9 cellular contexts compared by ENCODE assay signal in genomic region chr15:57505949-57506391, GRCh38.
A peak's percentile ranks its signal among the peaks of the same experiment; 100 is the strongest.
DNase-seq lines count a peak whose midpoint lies in the region; ATAC-seq and TF ChIP-seq lines count a peak whose summit lies in the region.
"Had no signal": no experiment of that assay in that cellular context is flagged by ENCODE, and none has a peak within 500 bp of the region (broad histone marks: within the 10 kb centered on the region; RNA-seq: fewer than 3 reads in every experiment).

No MANE protein-coding gene starts in this region.

- H3K9me2 ChIP-seq in PC-9 (ENCODE audit: insufficient read depth) = no peaks in the 10 kb centered on the region

- H3K27me3 Mint-ChIP-seq in osteocyte (ENCODE audit: unreplicated experiment) = no peaks in the 10 kb centered on the region
- H3K27me3 Mint-ChIP-seq: naive B cell had no signal

- no peaks in the 10 kb centered on the region for H3K79me2 ChIP-seq in PC-9 (ENCODE audit: low read depth)

- H3K9me3 ChIP-seq in PC-9 (ENCODE audit: insufficient read depth, low read depth) = no peaks in the 10 kb centered on the region

- no peak for ATAC-seq in HG03196 (IDR thresholded peaks at IDR 0.05; ENCODE audit: unreplicated experiment)
- no peak for ATAC-seq in activated naive CD4-positive, alpha-beta T cell treated with anti-CD3 and anti-CD28 coated beads, Interleukin-2, amount 50 U/mL, for 72 hours

- H3K27ac Mint-ChIP-seq in osteocyte (ENCODE audit: unreplicated experiment) = peak overlapping the region; percentile 96
- no peak overlapping the region for H3K27ac Mint-ChIP-seq in activated naive CD4-positive, alpha-beta T cell treated with anti-CD3 and anti-CD28 coated beads, Interleukin-2, amount 50 U/mL, for 72 hours

- H3K27ac ChIP-seq in PC-9 = peak overlapping the region; percentile 83

- no peaks in the 10 kb centered on the region for H3K36me3 Mint-ChIP-seq in osteocyte (ENCODE audit: unreplicated experiment)
- H3K36me3 Mint-ChIP-seq in activated naive CD4-positive, alpha-beta T cell treated with anti-CD3 and anti-CD28 coated beads, Interleukin-2, amount 50 U/mL, for 72 hours = no peaks in the 10 kb centered on the region
- H3K36me3 Mint-ChIP-seq: naive B cell had no signal

- BruUV-seq in PC-9 (replicated peaks; lab: Mats Ljungman, UMichigan) = no TSS peak

- peaks cover 95% of the 10 kb centered on the region for H3K4me1 Mint-ChIP-seq in osteocyte (ENCODE audit: unreplicated experiment)

- no peak overlapping the region; the same call in 1 of the 2 replicates for H3K4me3 ChIP-seq in PC-9
- H3K4me3 ChIP-seq in foreskin fibroblast (ENCODE audit: low read depth in 1 of 2, low read length in 2 of 2) = no peak overlapping the region

- peaks cover 52% of the 10 kb centered on the region for H3K4me1 ChIP-seq in PC-9 (replicated peaks; ENCODE audit: insufficient read depth)

- CTCF ChIA-PET in PC-9 (lab: Charles Lee) = interaction anchor here (0.6 kb wide), 1 partner anchor 1753 kb away, joined by 4 read pairs; no protein-coding TSS in a partner anchor

- no peaks in the 10 kb centered on the region for H3K9me3 Mint-ChIP-seq in osteocyte (ENCODE audit: unreplicated experiment)
- no peaks in the 10 kb centered on the region for H3K9me3 Mint-ChIP-seq in activated naive CD4-positive, alpha-beta T cell treated with anti-CD3 and anti-CD28 coated beads, Interleukin-2, amount 50 U/mL, for 72 hours
- H3K9me3 Mint-ChIP-seq: naive B cell had no signal

- H3K36me3 ChIP-seq in PC-9 (ENCODE audit: low read depth) = no peaks in the 10 kb centered on the region

- no peak for TF ChIP-seq CTCF in PC-9 (conservative IDR thresholded peaks at IDR 0.05)
- TF ChIP-seq CTCF in foreskin fibroblast (IDR thresholded peaks at IDR 0.05; ENCODE audit: low read depth, low read length) = no peak
- TF ChIP-seq CTCF in osteocyte (IDR thresholded peaks at IDR 0.05) = no peak

- peaks cover 29% of the 10 kb centered on the region for H3F3A ChIP-seq in PC-9 (ENCODE audit: insufficient read depth, low read depth)

- no peaks in the 10 kb centered on the region for H4K20me1 ChIP-seq in PC-9 (ENCODE audit: insufficient read depth)

- peak overlapping the region; percentile 66 for H3K4me2 ChIP-seq in PC-9

- H3K4me3 Mint-ChIP-seq in osteocyte (ENCODE audit: unreplicated experiment) = no peak overlapping the region

- intact Hi-C loops in PC-9 (cut with micrococcal nuclease; ENCODE audit: unreplicated experiment) = loop anchor here (1.0 to 10.0 kb wide), 3 partner anchors 20 to 149 kb away; no protein-coding TSS in a partner anchor

- DNase-seq in DMS153 treated with DMSO at 0.1 percent for 48 hours (lab: John Stamatoyannopoulos, UW; ENCODE audit: unreplicated experiment) (peak; percentile 55), PC-9 (peak; percentile 85 to 96), foreskin fibroblast (peak; percentile 72 to 90), osteocyte (ENCODE audit: extremely low spot score, unreplicated experiment) (peak; percentile 91), NCI-H2081 treated with DMSO at 0.1 percent for 48 hours (lab: John Stamatoyannopoulos, UW) (no peak)
- no peak for DNase-seq in stimulated activated CD4-positive, alpha-beta T cell treated with anti-CD3 and anti-CD28 coated beads, Interleukin-4, amount 100 ng/mL, for 24 hours
- DNase-seq in activated naive CD4-positive, alpha-beta T cell treated with anti-CD3 and anti-CD28 coated beads, Interleukin-2, amount 50 U/mL, for 72 hours (ENCODE audit: low spot score in 2 of 2) = no peak
- DNase-seq: naive B cell had no signal

- H3K27me3 ChIP-seq in PC-9 (ENCODE audit: insufficient read depth, low read depth) = no peaks in the 10 kb centered on the region

- POLR2A ChIA-PET in PC-9 (lab: Charles Lee; ENCODE audit: unreplicated experiment) = interaction anchor here (0.5 kb wide), 1 partner anchor 65 kb away, joined by 4 read pairs; no protein-coding TSS in a partner anchor

- H2AFZ ChIP-seq in PC-9 = peak overlapping the region; percentile 68; the same call in 1 of the 2 replicates

Comparison
In these comparisons a context has a peak if more than half of its experiments do, and no peak if none do; other contexts are left out.
1. DNase-seq: peak in DMS153 treated with DMSO at 0.1 percent for 48 hours (single experiment), PC-9 (2 of 2), foreskin fibroblast (2 of 2) and osteocyte (single experiment); none in stimulated activated CD4-positive, alpha-beta T cell treated with anti-CD3 and anti-CD28 coated beads, Interleukin-4, amount 100 ng/mL, for 24 hours (single experiment), NCI-H2081 treated with DMSO at 0.1 percent for 48 hours (single experiment) and activated naive CD4-positive, alpha-beta T cell treated with anti-CD3 and anti-CD28 coated beads, Interleukin-2, amount 50 U/mL, for 72 hours (0 of 2).